ENCODE assay signal across 19 cellular contexts in genomic region chr6:9062581-9062980, GRCh38.
"Had no signal": no experiment of that assay in that cellular context is flagged by ENCODE, and none has a peak within 500 bp of the region (broad histone marks: within the 10 kb centered on the region; RNA-seq: fewer than 3 reads in every experiment).

No MANE protein-coding gene starts in this region.

- H3K36me3 Mint-ChIP-seq: naive thymus-derived CD8-positive, alpha-beta T cell; stimulated activated memory B cell treated with anti-CD40 and anti-IgM and Interleukin-4, amounts not matched to agents 10 μg/mL and 1 μg/mL and 100 μg/mL, for 72 hours had no signal

- FAIRE-seq: colon, endothelial cell of umbilical vein had no signal

- H3K36me3 ChIP-seq: gastroesophageal sphincter, neutrophil, spleen, transverse colon had no signal

- H3K4me1 ChIP-seq: gastroesophageal sphincter, spleen, testis, transverse colon had no signal

- H3K9me3 ChIP-seq: gastroesophageal sphincter, mucosa of descending colon, neutrophil, spleen, testis, transverse colon had no signal

- DNase-seq: endodermal cell; glutamatergic neuron; islet precursor cell; mucosa of descending colon; naive thymus-derived CD8-positive, alpha-beta T cell; posterior cingulate gyrus; spleen; stimulated activated CD4-positive, alpha-beta T cell treated with anti-CD3 and anti-CD28 coated beads, Interleukin-15, amount 100 ng/mL, for 24 hours; stimulated activated CD4-positive, alpha-beta T cell treated with anti-CD3 and anti-CD28 coated beads, Interleukin-1b, Interleukin-23, amount 100 ng/mL, for 48 hours; stimulated activated CD4-positive, alpha-beta T cell treated with anti-CD3 and anti-CD28 coated beads, Interleukin-4, amount 100 ng/mL, for 24 hours; testis; transverse colon had no signal

- H3K27me3 Mint-ChIP-seq: dendritic cell treated with granulocyte-macrophage colony-stimulating factor and Interleukin-4, amounts not matched to agents 40 ng/mL and 50 ng/mL, for 4 days; stimulated activated memory B cell treated with anti-CD40 and anti-IgM and Interleukin-4, amounts not matched to agents 10 μg/mL and 1 μg/mL and 100 μg/mL, for 72 hours; stimulated activated naive CD8-positive, alpha-beta T cell treated with anti-CD3 and anti-CD28 coated beads, Interleukin-15, Interleukin-2, amounts not matched to agents 100 ng/mL and 50 ng/mL, for 24 hours had no signal

- H3K4me1 Mint-ChIP-seq: endodermal cell; naive thymus-derived CD8-positive, alpha-beta T cell; stimulated activated memory B cell treated with anti-CD40 and anti-IgM and Interleukin-4, amounts not matched to agents 10 μg/mL and 1 μg/mL and 100 μg/mL, for 72 hours had no signal

- H3K27me3 ChIP-seq: gastroesophageal sphincter, neutrophil, spleen, testis had no signal

- H3K27ac Mint-ChIP-seq: dendritic cell treated with granulocyte-macrophage colony-stimulating factor and Interleukin-4, amounts not matched to agents 40 ng/mL and 50 ng/mL, for 4 days; endodermal cell; naive thymus-derived CD8-positive, alpha-beta T cell; stimulated activated memory B cell treated with anti-CD40 and anti-IgM and Interleukin-4, amounts not matched to agents 10 μg/mL and 1 μg/mL and 100 μg/mL, for 72 hours; stimulated activated naive CD8-positive, alpha-beta T cell treated with anti-CD3 and anti-CD28 coated beads, Interleukin-15, Interleukin-2, amounts not matched to agents 100 ng/mL and 50 ng/mL, for 24 hours had no signal

- H3K4me3 ChIP-seq: gastroesophageal sphincter, mucosa of descending colon, spleen, testis, transverse colon had no signal

- H3K4me3 Mint-ChIP-seq: dendritic cell treated with granulocyte-macrophage colony-stimulating factor and Interleukin-4, amounts not matched to agents 40 ng/mL and 50 ng/mL, for 4 days; endodermal cell; naive thymus-derived CD8-positive, alpha-beta T cell; stimulated activated memory B cell treated with anti-CD40 and anti-IgM and Interleukin-4, amounts not matched to agents 10 μg/mL and 1 μg/mL and 100 μg/mL, for 72 hours; stimulated activated naive CD8-positive, alpha-beta T cell treated with anti-CD3 and anti-CD28 coated beads, Interleukin-15, Interleukin-2, amounts not matched to agents 100 ng/mL and 50 ng/mL, for 24 hours had no signal

- H3K27ac ChIP-seq: gastroesophageal sphincter, neutrophil, spleen, testis, transverse colon had no signal

- H3K9me3 Mint-ChIP-seq: dendritic cell treated with granulocyte-macrophage colony-stimulating factor and Interleukin-4, amounts not matched to agents 40 ng/mL and 50 ng/mL, for 4 days; stimulated activated memory B cell treated with anti-CD40 and anti-IgM and Interleukin-4, amounts not matched to agents 10 μg/mL and 1 μg/mL and 100 μg/mL, for 72 hours; stimulated activated naive CD8-positive, alpha-beta T cell treated with anti-CD3 and anti-CD28 coated beads, Interleukin-15, Interleukin-2, amounts not matched to agents 100 ng/mL and 50 ng/mL, for 24 hours had no signal
